In genomic region chr6:125769147-125769783, GRCh38 we compare ENCODE assay signal across 17 cellular contexts. TPM values are rescaled to one million over a fixed set of nuclear protein-coding genes. Genes with fewer than 3 reads are reported as not detected.
DNase-seq lines count a peak whose midpoint lies in the region; ATAC-seq, FAIRE-seq and TF ChIP-seq lines count a peak whose summit lies in the region.
"Had no signal": no experiment of that assay in that cellular context is flagged by ENCODE, and none has a peak within 500 bp of the region (broad histone marks: within the 10 kb centered on the region; RNA-seq: fewer than 3 reads in every experiment).

No MANE protein-coding gene starts in this region.

- H3K79me2 ChIP-seq in Loucy (ENCODE audit: insufficient read depth, low read length) (no peaks in the 10 kb centered on the region), K562 (ENCODE audit: control insufficient read depth, insufficient read depth, low read length) (no peaks in the 10 kb centered on the region)

- H3K27ac ChIP-seq in K562 (ENCODE audit: extremely low read depth, low read depth, low read length) = no peak overlapping the region
- peak overlapping the region; percentile 33 to 42 for H3K27ac ChIP-seq in tibial artery
- H3K27ac ChIP-seq: BLaER1, RWPE1 had no signal

- no peaks in the 10 kb centered on the region for H3K4me1 ChIP-seq in Loucy (ENCODE audit: insufficient read depth, low read length, poor library complexity, severe bottlenecking)
- H3K4me1 ChIP-seq in K562 (replicated peaks in 1 of 2; ENCODE audit: control insufficient read depth in 2 of 2, insufficient read depth in 2 of 2, low read length in 2 of 2) = peaks cover 4% of the 10 kb centered on the region in 2 experiments; a peak in 3 of 5 replicates
- peaks cover 0 to 26% (median 17%) of the 10 kb centered on the region in 4 donors for H3K4me1 ChIP-seq in tibial artery
- H3K4me1 ChIP-seq: Caco-2 had no signal

- CTCF ChIA-PET in K562 (lab: Yijun Ruan, JAX; ENCODE audit: low intra/inter-chr PET ratio) = interaction anchor here (0.9 to 2.2 kb wide), 5 partner anchors 206 to 899 kb away, joined by 3 to 17 read pairs (median 7); no protein-coding TSS in a partner anchor

- no peak for TF ChIP-seq CTCF in Loucy (conservative IDR thresholded peaks at IDR 0.05; ENCODE audit: low read length)
- TF ChIP-seq CTCF in K562 (IDR thresholded peaks at IDR 0.05 in 2 of 3, conservative IDR thresholded peaks at IDR 0.05 in 1 of 3; ENCODE audit: insufficient read depth in 2 of 3, low read depth in 1 of 3, low read length in 3 of 3) = no peak
- TF ChIP-seq CTCF in tibial artery (IDR thresholded peaks at IDR 0.05) = no peak

- in situ Hi-C loops in K562 (cut with MboI) = loop anchor here (25.0 kb wide), 1 partner anchor 607 kb away; the partner anchor contains the start of gene TPD52L1

- FAIRE-seq in K562 (lab: Jason Lieb, UNC) = peak; percentile 19

- peaks cover 6 to 31% (median 14%) of the 10 kb centered on the region in 5 donors for H3K27me3 Mint-ChIP-seq in naive thymus-derived CD8-positive, alpha-beta T cell

- no TSS peak for BruUV-seq in K562 (replicated peaks; lab: Mats Ljungman, UMichigan)

- no peak for TF ChIP-seq POLR2A in K562 (conservative IDR thresholded peaks at IDR 0.05)

- ATAC-seq in GM18868 (IDR thresholded peaks at IDR 0.05; ENCODE audit: unreplicated experiment) (peak; percentile 17), K562 (peak; percentile 57)
- ATAC-seq in naive thymus-derived CD8-positive, alpha-beta T cell = no peak

- H3K4me3 Mint-ChIP-seq in naive thymus-derived CD8-positive, alpha-beta T cell = no peak overlapping the region
- H3K4me3 Mint-ChIP-seq: CD4-positive, alpha-beta T cell; HFFc6 had no signal

- H3K9me2 ChIP-seq in Loucy (replicated peaks; ENCODE audit: low read depth, low read length) = no peaks in the 10 kb centered on the region
- H3K9me2 ChIP-seq: SK-N-SH had no signal

- TF ChIP-seq RAD21 in K562 (CRISPR knock-in tag; conservative IDR thresholded peaks at IDR 0.05 in 1 of 2, IDR thresholded peaks at IDR 0.05 in 1 of 2) = no peak

- H3K9ac ChIP-seq in Loucy (ENCODE audit: low read depth, low read length, poor library complexity, severe bottlenecking) = no peak overlapping the region
- no peak overlapping the region; a peak in 1 of 4 replicates for H3K9ac ChIP-seq in K562 (ENCODE audit: insufficient read depth in 1 of 2, low read depth in 2 of 2, low read length in 2 of 2)
- H3K9ac ChIP-seq: BLaER1, SK-N-SH had no signal

- no peak overlapping the region for H3K4me2 ChIP-seq in Loucy (ENCODE audit: low read depth, low read length, poor library complexity, severe bottlenecking)
- no peak overlapping the region for H3K4me2 ChIP-seq in K562 (ENCODE audit: insufficient read depth, low read length)
- H3K4me2 ChIP-seq: BLaER1 had no signal

- WGBS in K562 (ENCODE audit: insufficient coverage, low coverage, missing lambda C conversion rate) = 9% methylated on average over 6 of the region's 6 CpGs

- no peak overlapping the region for H3K27ac Mint-ChIP-seq in naive thymus-derived CD8-positive, alpha-beta T cell
- H3K27ac Mint-ChIP-seq: CD4-positive, alpha-beta T cell; HFFc6 had no signal

- 0 out of 2 replicates have a peak overlapping the region, but pooled peaks have one; percentile 35 for H2AFZ ChIP-seq in Loucy (ENCODE audit: low read length)
- H2AFZ ChIP-seq in K562 (ENCODE audit: low read depth, low read length) = peak overlapping the region; percentile 22; the same call in 1 of the 2 replicates

- intact Hi-C loops in K562 (cut with micrococcal nuclease) (loop anchor here (1.0 to 10.0 kb wide), 2 partner anchors 455 to 614 kb away; partner anchors contain the start of gene TPD52L1), tibial artery (cut with DNase I; ENCODE audit: low total_unique reads) (loop anchor here (2.0 kb wide), 1 partner anchor 458 kb away; no protein-coding TSS in a partner anchor)

- no peaks in the 10 kb centered on the region for H3F3A ChIP-seq in Loucy (ENCODE audit: low read depth)

- H3K9me3 Mint-ChIP-seq in naive thymus-derived CD8-positive, alpha-beta T cell = no peaks in the 10 kb centered on the region
- H3K9me3 Mint-ChIP-seq: CD4-positive, alpha-beta T cell; HFFc6 had no signal

- no peaks in the 10 kb centered on the region for H3K36me3 Mint-ChIP-seq in naive thymus-derived CD8-positive, alpha-beta T cell

- H3K9me3 ChIP-seq in Loucy (ENCODE audit: insufficient read depth, low read depth, low read length) (no peaks in the 10 kb centered on the region), K562 (replicated peaks; ENCODE audit: control insufficient read depth, insufficient read depth, low read depth, low read length) (no peaks in the 10 kb centered on the region), tibial artery (no peaks in the 10 kb centered on the region)
- H3K9me3 ChIP-seq: BLaER1, Caco-2, SK-N-SH had no signal

- peaks cover 0 to 4% (median under 1%) of the 10 kb centered on the region in 4 donors for H3K4me1 Mint-ChIP-seq in naive thymus-derived CD8-positive, alpha-beta T cell

- no peak for TF ChIP-seq EP300 in K562 (IDR thresholded peaks at IDR 0.05; ENCODE audit: low read length)

- no peaks in the 10 kb centered on the region for H3K36me3 ChIP-seq in Loucy (ENCODE audit: insufficient read depth, low read length)
- H3K36me3 ChIP-seq in K562 (ENCODE audit: control insufficient read depth, insufficient read depth, low read length) = no peaks in the 10 kb centered on the region
- H3K36me3 ChIP-seq in tibial artery = no peaks in the 10 kb centered on the region
- H3K36me3 ChIP-seq: BLaER1 had no signal

- DNase-seq in K562 (ENCODE audit: extremely low read depth in 1 of 4, low spot score in 3 of 4) (no peak), tibial artery (no peak), AG08396 (ENCODE audit: low spot score) (no peak), DMS 273 (lab: John Stamatoyannopoulos, UW; ENCODE audit: unreplicated experiment) (no peak)
- DNase-seq in naive thymus-derived CD8-positive, alpha-beta T cell = no peak
- DNase-seq: NCI-H2081 treated with DMSO at 0.1 percent for 48 hours, SIG-M5 had no signal

- H3K4me3 ChIP-seq in Loucy (ENCODE audit: low read length, poor library complexity, severe bottlenecking) (no peak overlapping the region), K562 (no peak overlapping the region), tibial artery (no peak overlapping the region)
- H3K4me3 ChIP-seq: BLaER1 had no signal

- POLR2A ChIA-PET in K562 (lab: Yijun Ruan, JAX) = no interaction called here
- POLR2A ChIA-PET in naive thymus-derived CD8-positive, alpha-beta T cell (lab: Charles Lee) = no interaction called here

- no peaks in the 10 kb centered on the region for H4K20me1 ChIP-seq in Loucy (ENCODE audit: insufficient read depth, low read length, poor library complexity, severe bottlenecking)
- no peaks in the 10 kb centered on the region for H4K20me1 ChIP-seq in K562 (replicated peaks; ENCODE audit: control insufficient read depth, insufficient read depth, low read length)
- H4K20me1 ChIP-seq: BLaER1 had no signal

- H3K27me3 ChIP-seq in Loucy (ENCODE audit: insufficient read depth, low read length, poor library complexity, severe bottlenecking) (peaks cover 6% of the 10 kb centered on the region), K562 (ENCODE audit: control insufficient read depth in 2 of 2, insufficient read depth in 2 of 2, low read length in 2 of 2) (peaks cover 0 to 6% of the 10 kb centered on the region in 2 experiments; a peak in 2 of 5 replicates), tibial artery (no peaks in the 10 kb centered on the region)
- H3K27me3 ChIP-seq: BLaER1 had no signal

- no peaks in the 10 kb centered on the region for H3K9me1 ChIP-seq in K562 (ENCODE audit: control insufficient read depth, insufficient read depth, low read length)

RNA-seq across cellular contexts. Expression of gene HEY2, which starts 19.8 kb away (rescaled TPM):
- not detected in 2 replicates for total RNA-seq in K562 (2011; cell fraction: chromatin; rRNA removed; ENCODE audit: low replicate concordance)
- total RNA-seq in K562 (2011; cell fraction: nucleolus; rRNA removed) = not detected in 2 replicates
- total RNA-seq in K562 (2011; cell fraction: nucleoplasm; rRNA removed) = not detected in 2 replicates
- not detected in 2 replicates for total RNA-seq in K562 (2014; rRNA removed)
- not detected in 2 replicates for total RNA-seq in K562 (2014; rRNA removed; fragmentation: Illumina TruSeq; extraction: Trizol)
- not detected in 2 replicates for total RNA-seq in K562 (2015; rRNA removed; fragmentation: Illumina TruSeq; extraction: Trizol)
- 0.07 TPM in 1 of 2 replicates, not detected in the other for total RNA-seq in K562 (2021)
- polyA plus RNA-seq in K562 (2011; rRNA removed) = 0.03 and 0.07 TPM in 2 replicates
- 0.03 and 0.36 TPM in 2 replicates for polyA plus RNA-seq in K562 (2011; cell fraction: cytosol; rRNA removed)
- 0.04 and 0.31 TPM in 2 replicates for polyA plus RNA-seq in K562 (2011; cell fraction: nucleus; rRNA removed)
- polyA plus RNA-seq in K562 (2012) = 0.05 TPM in 1 of 2 replicates, not detected in the other
- 0.04 and 0.12 TPM in 2 replicates for polyA plus RNA-seq in K562 (2014; fragmentation: Illumina TruSeq; extraction: Trizol)
- polyA plus RNA-seq in K562 (2014; fragmentation: Nextera tagmentation; extraction: Ambion mirVana) = under 1 TPM in 1 of 2 experiments, not detected in 1; 0.03 TPM
- 0.07 TPM in 1 of 2 replicates, not detected in the other for polyA plus RNA-seq in K562 (2014; rRNA removed)
- polyA minus RNA-seq in K562 (2011; rRNA and poly(A)+ RNA removed) = not detected in 2 replicates
- 0.29 TPM in 1 of 2 replicates, not detected in the other for polyA minus RNA-seq in K562 (2011; cell fraction: cytosol; rRNA and poly(A)+ RNA removed)
- polyA minus RNA-seq in K562 (2011; cell fraction: nucleus; rRNA and poly(A)+ RNA removed) = not detected in 2 replicates
- total RNA-seq in naive thymus-derived CD8-positive, alpha-beta T cell = under 1 TPM; 0.33 to 0.60 TPM
- under 1 TPM; 0.18 to 0.32 (median 0.27) TPM for polyA plus RNA-seq in naive thymus-derived CD8-positive, alpha-beta T cell
- total RNA-seq: Caco-2, HFFc6, IMR-90, MCF 10A had no signal
- polyA plus RNA-seq: IMR-90, SK-N-SH had no signal

RNA-seq across cellular contexts. Expression of gene NCOA7, which starts 21.5 kb away (rescaled TPM):
- 6.1 and 37.7 TPM in 2 replicates for total RNA-seq in K562 (2011; cell fraction: chromatin; rRNA removed; ENCODE audit: low replicate concordance)
- 4.8 and 5.7 TPM in 2 replicates for total RNA-seq in K562 (2011; cell fraction: nucleolus; rRNA removed)
- total RNA-seq in K562 (2011; cell fraction: nucleoplasm; rRNA removed) = 10.2 and 13.4 TPM in 2 replicates
- total RNA-seq in K562 (2014; rRNA removed) (6.7 and 10.6 TPM in 2 replicates), K562 (2014; rRNA removed; fragmentation: Illumina TruSeq; extraction: Trizol) (14.6 and 16.9 TPM in 2 replicates), K562 (2015; rRNA removed; fragmentation: Illumina TruSeq; extraction: Trizol) (9.3 and 12.7 TPM in 2 replicates), K562 (2021) (13.8 TPM in 2 replicates)
- polyA plus RNA-seq in K562 (2011; rRNA removed) (8.9 and 9.3 TPM in 2 replicates), K562 (2014; fragmentation: Illumina TruSeq; extraction: Trizol) (11.2 and 13.6 TPM in 2 replicates), K562 (2014; fragmentation: Nextera tagmentation; extraction: Ambion mirVana) (1 to 10 TPM; 5.8 to 7.0 TPM), K562 (2014; rRNA removed) (8.5 and 11.0 TPM in 2 replicates)
- 4.6 and 7.1 TPM in 2 replicates for polyA plus RNA-seq in K562 (2011; cell fraction: cytosol; rRNA removed)
- polyA plus RNA-seq in K562 (2011; cell fraction: nucleus; rRNA removed) = 6.2 and 6.6 TPM in 2 replicates
- 10.0 and 22.1 TPM in 2 replicates for polyA plus RNA-seq in K562 (2012)
- 33.3 and 40.5 TPM in 2 replicates for polyA minus RNA-seq in K562 (2011; rRNA and poly(A)+ RNA removed)
- 10.1 and 10.2 TPM in 2 replicates for polyA minus RNA-seq in K562 (2011; cell fraction: cytosol; rRNA and poly(A)+ RNA removed)
- polyA minus RNA-seq in K562 (2011; cell fraction: nucleus; rRNA and poly(A)+ RNA removed) = 6.5 and 10.6 TPM in 2 replicates
- total RNA-seq in naive thymus-derived CD8-positive, alpha-beta T cell = 10 to 100 TPM; 44.4 to 48.0 TPM
- 10 to 100 TPM in 2 of 3 donors, 1 to 10 TPM in 1; 9.4 to 16.5 (median 13.5) TPM for polyA plus RNA-seq in naive thymus-derived CD8-positive, alpha-beta T cell

Comparison
In these comparisons a context has a peak if more than half of its experiments do, and no peak if none do; other contexts are left out.
1. ATAC-seq: peak in GM18868 (single experiment) and K562 (single experiment); none in naive thymus-derived CD8-positive, alpha-beta T cell (0 of 2).